17 cellular contexts compared by ENCODE assay signal in the genomic region with DNA sequence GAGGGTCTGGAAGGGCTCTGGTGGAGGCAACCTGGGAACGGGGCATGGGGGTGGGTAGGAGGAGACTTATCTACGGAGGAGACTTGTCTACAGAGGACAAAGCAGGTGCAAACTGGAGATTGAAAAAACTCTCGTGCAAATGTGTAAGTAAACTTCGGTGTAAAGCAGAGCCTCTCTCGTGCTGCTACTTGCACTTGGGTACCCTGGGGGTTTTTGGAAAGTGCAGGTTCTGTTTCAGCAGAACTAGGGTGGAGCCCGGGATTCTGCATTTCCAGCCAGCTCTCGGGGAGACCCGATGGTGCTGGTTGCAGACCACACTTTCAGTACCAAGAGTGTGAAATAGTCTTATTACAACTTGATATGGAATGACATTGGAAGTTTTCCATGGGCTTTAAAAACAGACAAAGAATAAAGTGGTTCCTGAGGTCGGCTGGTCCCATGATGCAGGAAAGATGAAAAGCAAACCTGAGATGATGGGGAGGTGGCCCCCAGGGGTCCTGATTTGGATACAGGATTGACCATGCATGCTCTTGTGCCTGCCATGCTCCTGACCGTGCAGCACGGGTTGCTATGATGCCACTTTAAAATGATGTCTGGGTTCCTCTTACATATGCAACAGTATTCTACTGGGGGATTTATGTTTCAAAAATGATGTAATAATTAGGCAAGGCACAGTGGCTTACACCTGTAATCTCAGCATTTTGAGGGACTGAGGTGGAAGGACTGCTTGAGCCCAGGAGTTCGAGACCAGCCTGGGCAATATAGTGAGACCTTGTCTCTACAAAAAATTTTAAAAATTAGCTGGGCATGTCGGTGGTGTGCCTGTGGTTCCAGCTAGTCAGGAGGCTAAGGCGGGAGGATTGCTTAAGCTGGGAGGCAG.
"Had no signal": no experiment of that assay in that cellular context is flagged by ENCODE, and none has a peak within 500 bp of the region (broad histone marks: within the 10 kb centered on the region; RNA-seq: fewer than 3 reads in every experiment).

No MANE protein-coding gene starts in this region.

- H3K4me3 Mint-ChIP-seq: activated T-helper 1 cell treated with anti-CD3 and anti-CD28 coated beads, Interleukin-12 subunit alpha, Interleukin-12 subunit beta, Interleukin-2, Interleukin-4 antibody, amounts not matched to agents 30 ng/mL and 10 ng/mL and 1 ng/mL, durations not matched to agents 14 hours and 24 hours and 36 hours; naive thymus-derived CD8-positive, alpha-beta T cell; stimulated activated effector memory CD8-positive, alpha-beta T cell treated with anti-CD3 and anti-CD28 coated beads, Interleukin-12 subunit alpha, Interleukin-12 subunit beta, amount 100 ng/mL, for 72 hours; T-cell had no signal

- DNase-seq: activated CD8-positive, alpha-beta memory T cell treated with anti-CD3 and anti-CD28 coated beads for 24 hours; activated naive CD4-positive, alpha-beta T cell; adrenal gland; colonic mucosa; mucosa of descending colon; naive thymus-derived CD8-positive, alpha-beta T cell; T-cell; T-helper 9 cell; transverse colon had no signal

- H3K36me3 ChIP-seq: adrenal gland, cardiac muscle cell, colonic mucosa, neutrophil, transverse colon had no signal

- H3K27ac ChIP-seq: cardiac muscle cell, colonic mucosa, hepatocyte, neutrophil, transverse colon had no signal

- H3K9me3 ChIP-seq: adrenal gland, colonic mucosa, mucosa of descending colon, neutrophil, transverse colon had no signal

- H3K27me3 ChIP-seq: adrenal gland, cardiac muscle cell, colonic mucosa, hepatocyte, transverse colon had no signal

- H3K27ac Mint-ChIP-seq: stimulated activated effector memory CD8-positive, alpha-beta T cell treated with anti-CD3 and anti-CD28 coated beads, Interleukin-12 subunit alpha, Interleukin-12 subunit beta, amount 100 ng/mL, for 72 hours; T-cell had no signal

- H3K36me3 Mint-ChIP-seq: naive thymus-derived CD8-positive, alpha-beta T cell; stimulated activated effector memory CD8-positive, alpha-beta T cell treated with anti-CD3 and anti-CD28 coated beads, Interleukin-12 subunit alpha, Interleukin-12 subunit beta, amount 100 ng/mL, for 72 hours; T-cell had no signal

- H3K4me1 ChIP-seq: adrenal gland, colonic mucosa had no signal

- H3K9me3 Mint-ChIP-seq: naive thymus-derived CD8-positive, alpha-beta T cell; stimulated activated effector memory CD8-positive, alpha-beta T cell treated with anti-CD3 and anti-CD28 coated beads, Interleukin-12 subunit alpha, Interleukin-12 subunit beta, amount 100 ng/mL, for 72 hours; T-cell had no signal

- ATAC-seq: left lobe of liver; mucosa of descending colon; naive thymus-derived CD8-positive, alpha-beta T cell; T-cell had no signal

- FAIRE-seq: endometrium, keratinocyte had no signal

- H3K4me3 ChIP-seq: adrenal gland, cardiac muscle cell, colonic mucosa, hepatocyte, mucosa of descending colon, transverse colon had no signal

- H3K27me3 Mint-ChIP-seq: T-cell had no signal
